In genomic region chr4:173092003-173092402, GRCh38 we compare ENCODE assay signal across 1 cellular context.
TF ChIP-seq lines count a peak whose summit lies in the region.

No MANE protein-coding gene starts in this region.

TF ChIP-seq in H1, 55 proteins besides CTCF, POLR2A, EP300 and RAD21 (continued from another document):
- peak; percentile 47 for TF ChIP-seq CHD7 (IDR thresholded peaks at IDR 0.05; ENCODE audit: insufficient replicate concordance, low read length)
- TF ChIP-seq NRF1 (IDR thresholded peaks at IDR 0.05; ENCODE audit: low read depth, low read length) = no peak
- TF ChIP-seq CHD1 (IDR thresholded peaks at IDR 0.05; ENCODE audit: low read depth, low read length) = no peak
